8 cellular contexts compared by ENCODE assay signal in genomic region chr1:84689514-84690396, GRCh38. TPM values are rescaled to one million over a fixed set of nuclear protein-coding genes. Genes with fewer than 3 reads are reported as not detected.
DNase-seq lines count a peak whose midpoint lies in the region; ATAC-seq and TF ChIP-seq lines count a peak whose summit lies in the region.

No MANE protein-coding gene starts in this region.

- TF ChIP-seq CTCF in PC-9 (conservative IDR thresholded peaks at IDR 0.05), result peak; percentile 40; the same call in 1 of the 2 replicates

- peaks cover 46% of the 10 kb centered on the region for H3K79me2 ChIP-seq in PC-9 (ENCODE audit: low read depth)

- H3F3A ChIP-seq in PC-9 (ENCODE audit: insufficient read depth, low read depth), result peaks cover 6% of the 10 kb centered on the region

- peak overlapping the region; percentile 78 for H2AFZ ChIP-seq in PC-9

- CTCF ChIA-PET in PC-9 (lab: Charles Lee), result interaction anchor here (0.5 to 0.6 kb wide), 2 partner anchors 523 to 738 kb away, joined by 3 to 6 read pairs; no protein-coding TSS in a partner anchor

- 0 out of 22 replicates have a peak, but pooled peaks cover 0 to 2% (median 0%) of the 10 kb centered on the region in 11 experiments for H3K36me3 ChIP-seq in BLaER1 treated with 17β-estradiol and CSF1 and Interleukin-3, amounts not matched to agents 10 nM and 100 nM
- H3K36me3 ChIP-seq in PC-9 (ENCODE audit: low read depth), result no peaks in the 10 kb centered on the region

- H3K9me2 ChIP-seq in PC-9 (ENCODE audit: insufficient read depth), result no peaks in the 10 kb centered on the region

- ATAC-seq in GM18519 (IDR thresholded peaks at IDR 0.05; ENCODE audit: low FRiP score, unreplicated experiment) (peak; percentile 13), HG03520 (IDR thresholded peaks at IDR 0.05; ENCODE audit: unreplicated experiment) (peak; percentile 17), HG02759 (IDR thresholded peaks at IDR 0.05; ENCODE audit: unreplicated experiment) (no peak)

- no peak for DNase-seq in PC-9
- peak in 50 of 61 donors; percentile 23 to 86 (median 61) for DNase-seq in caudate nucleus (lab: John Stamatoyannopoulos, UW)
- DNase-seq in left kidney (ENCODE audit: low read depth, low spot score), result peak; percentile 84
- DNase-seq in stimulated activated CD8-positive, alpha-beta memory T cell treated with anti-CD3 and anti-CD28 coated beads, Interleukin-4, amount 100 ng/mL, for 24 hours (ENCODE audit: low read depth), result peak; percentile 44

- no TSS peak for BruUV-seq in PC-9 (replicated peaks; lab: Mats Ljungman, UMichigan)

- peaks cover 0 to 11% (median 8%) of the 10 kb centered on the region in 11 experiments; a peak in 12 of 22 replicates for H3K9me3 ChIP-seq in BLaER1 treated with 17β-estradiol and CSF1 and Interleukin-3, amounts not matched to agents 10 nM and 100 nM (replicated peaks in 1 of 11)
- H3K9me3 ChIP-seq in PC-9 (ENCODE audit: insufficient read depth, low read depth), result no peaks in the 10 kb centered on the region

- peaks cover 40 to 53% (median 48%) of the 10 kb centered on the region in 10 experiments for H3K4me1 ChIP-seq in BLaER1 treated with 17β-estradiol and CSF1 and Interleukin-3, amounts not matched to agents 10 nM and 100 nM
- peaks cover 23% of the 10 kb centered on the region for H3K4me1 ChIP-seq in PC-9 (replicated peaks; ENCODE audit: insufficient read depth)

- POLR2A ChIA-PET in PC-9 (lab: Charles Lee; ENCODE audit: unreplicated experiment), result interaction anchor here (0.6 kb wide), 1 partner anchor 22 kb away, joined by 4 read pairs; no protein-coding TSS in a partner anchor

- H4K20me1 ChIP-seq in BLaER1 treated with 17β-estradiol and CSF1 and Interleukin-3, amounts not matched to agents 10 nM and 100 nM, result no peaks in the 10 kb centered on the region
- no peaks in the 10 kb centered on the region for H4K20me1 ChIP-seq in PC-9 (ENCODE audit: insufficient read depth)

- peak overlapping the region in 10 of 11 experiments; percentile 59 to 80 (median 76); a peak in 20 of 22 replicates for H3K27ac ChIP-seq in BLaER1 treated with 17β-estradiol and CSF1 and Interleukin-3, amounts not matched to agents 10 nM and 100 nM
- H3K27ac ChIP-seq in PC-9 (peak overlapping the region; percentile 72), caudate nucleus (ENCODE audit: low read depth, low read length) (peak overlapping the region; percentile 82)

- peak overlapping the region; percentile 70 to 85 (median 80) for H3K9ac ChIP-seq in BLaER1 treated with 17β-estradiol and CSF1 and Interleukin-3, amounts not matched to agents 10 nM and 100 nM

- intact Hi-C loops in PC-9 (cut with micrococcal nuclease; ENCODE audit: unreplicated experiment), result loop anchor here (5.0 kb wide), 2 partner anchors 57 to 182 kb away; partner anchors contain the start of genes GNG5 and SPATA1

- no peaks in the 10 kb centered on the region for H3K27me3 ChIP-seq in BLaER1 treated with 17β-estradiol and CSF1 and Interleukin-3, amounts not matched to agents 10 nM and 100 nM
- H3K27me3 ChIP-seq in PC-9 (ENCODE audit: insufficient read depth, low read depth), result no peaks in the 10 kb centered on the region

- H3K4me2 ChIP-seq in BLaER1 treated with 17β-estradiol and CSF1 and Interleukin-3, amounts not matched to agents 10 nM and 100 nM, result peak overlapping the region; percentile 70 to 86 (median 76)
- peak overlapping the region; percentile 88 for H3K4me2 ChIP-seq in PC-9

- peak overlapping the region; percentile 72 to 91 (median 80) for H3K4me3 ChIP-seq in BLaER1 treated with 17β-estradiol and CSF1 and Interleukin-3, amounts not matched to agents 10 nM and 100 nM
- peak overlapping the region; percentile 96 for H3K4me3 ChIP-seq in PC-9

RNA-seq across cellular contexts. Expression of gene SSX2IP, which starts 0.5 kb away (rescaled TPM):
- 16.4 and 20.7 TPM in 2 replicates for total RNA-seq in PC-9 (2021)

Comparison
In these comparisons a context has a peak if more than half of its experiments do, and no peak if none do; other contexts are left out.
1. DNase-seq: peak in caudate nucleus (50 of 61), left kidney (single experiment) and stimulated activated CD8-positive, alpha-beta memory T cell treated with anti-CD3 and anti-CD28 coated beads, Interleukin-4, amount 100 ng/mL, for 24 hours (single experiment); none in PC-9 (0 of 2).
2. Peak in every context shown above with its lines, with median percentiles within 50 percentile points of each other: H3K27ac ChIP-seq.